In the genomic region with DNA sequence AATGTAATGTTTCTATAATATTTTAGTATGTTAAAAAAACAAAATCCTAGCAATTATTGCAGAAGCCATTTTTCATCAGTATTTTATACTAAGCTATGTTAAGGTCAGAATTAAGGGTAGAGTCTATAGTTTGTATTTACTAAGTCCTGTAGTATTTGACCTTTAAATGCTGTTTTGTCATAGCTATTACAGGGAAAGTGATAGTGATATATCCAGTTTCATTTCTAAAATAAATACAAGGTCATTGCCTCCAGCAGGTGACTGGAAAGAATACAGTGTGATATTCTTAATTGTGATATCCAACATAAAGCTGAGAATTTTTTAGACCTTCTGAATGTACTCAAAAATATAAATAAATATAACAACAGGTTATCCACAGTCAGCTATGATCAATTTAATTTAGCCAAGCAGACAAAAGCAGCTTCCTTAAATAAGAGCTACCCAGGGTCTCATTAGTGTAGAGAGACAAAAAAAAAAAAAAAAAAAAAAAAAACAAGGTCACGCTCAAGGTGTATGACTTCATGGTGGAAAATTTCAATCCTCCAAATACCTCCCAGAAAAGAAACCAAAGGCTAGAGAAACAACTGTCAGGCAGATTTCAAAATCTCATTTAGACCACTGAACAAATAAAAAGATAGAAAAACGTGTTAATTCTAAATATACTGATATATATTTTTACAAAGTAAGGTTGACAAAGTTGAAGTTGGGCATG, we compare ENCODE assay signal across 24 cellular contexts.
"Had no signal": no experiment of that assay in that cellular context is flagged by ENCODE, and none has a peak within 500 bp of the region (broad histone marks: within the 10 kb centered on the region; RNA-seq: fewer than 3 reads in every experiment).

No MANE protein-coding gene starts in this region.

- H3K27ac ChIP-seq: ascending aorta, Peyer's patch, RWPE1, SJCRH30, VCaP had no signal

- DNase-seq: activated CD4-positive, alpha-beta memory T cell treated with anti-CD3 and anti-CD28 coated beads for 36 hours; activated CD4-positive, alpha-beta T cell treated with anti-CD3 and anti-CD28 coated beads, Interleukin-2, amount 10 ng/mL, durations not matched to agents 7 days and 5 days; activated CD4-positive, CD25-positive, alpha-beta regulatory T cell; activated CD8-positive, alpha-beta memory T cell treated with anti-CD3 and anti-CD28 coated beads for 24 hours; activated effector memory CD4-positive, alpha-beta T cell treated with anti-CD3 and anti-CD28 coated beads, Interleukin-2, amount 50 U/mL, for 16 hours; activated naive CD4-positive, alpha-beta T cell treated with Interleukin-2 at 50 U/mL for 16 hours; activated naive CD8-positive, alpha-beta T cell treated with anti-CD3 and anti-CD28 coated beads, Interleukin-2, amount 50 U/mL, for 24 hours; activated T-cell treated with anti-CD3 and anti-CD28 coated beads, Interleukin-2, amount 50 U/mL, for 4 hours; amniotic stem cell; KG1; NCI-H1048; NCI-H1694 treated with DMSO at 0.1 percent for 48 hours; NCI-H2081 treated with DMSO at 0.1 percent for 48 hours; NCI-H446; NCI-H524; Peyer's patch; Right ventricle myocardium superior; SJCRH30; SK-N-SH; T-helper 1 cell had no signal

- H3K27me3 ChIP-seq: ascending aorta, Peyer's patch, SJCRH30 had no signal

- H3K4me1 ChIP-seq: ascending aorta, Peyer's patch had no signal

- H3K9me3 ChIP-seq: ascending aorta, Peyer's patch, SJCRH30, SK-N-SH had no signal

- H3K4me3 ChIP-seq: ascending aorta, Peyer's patch, SJCRH30 had no signal

- ATAC-seq: activated naive CD4-positive, alpha-beta T cell treated with anti-CD3 and anti-CD28 coated beads, Interleukin-2, amount 50 U/mL, for 72 hours; activated naive CD8-positive, alpha-beta T cell treated with anti-CD3 and anti-CD28 coated beads, Interleukin-2, amount 50 U/mL, for 24 hours; activated T-cell treated with anti-CD3 and anti-CD28 coated beads, Interleukin-2, amount 50 U/mL, for 4 hours had no signal

- H3K36me3 ChIP-seq: ascending aorta, Peyer's patch, SJCRH30 had no signal
